In the genomic region with DNA sequence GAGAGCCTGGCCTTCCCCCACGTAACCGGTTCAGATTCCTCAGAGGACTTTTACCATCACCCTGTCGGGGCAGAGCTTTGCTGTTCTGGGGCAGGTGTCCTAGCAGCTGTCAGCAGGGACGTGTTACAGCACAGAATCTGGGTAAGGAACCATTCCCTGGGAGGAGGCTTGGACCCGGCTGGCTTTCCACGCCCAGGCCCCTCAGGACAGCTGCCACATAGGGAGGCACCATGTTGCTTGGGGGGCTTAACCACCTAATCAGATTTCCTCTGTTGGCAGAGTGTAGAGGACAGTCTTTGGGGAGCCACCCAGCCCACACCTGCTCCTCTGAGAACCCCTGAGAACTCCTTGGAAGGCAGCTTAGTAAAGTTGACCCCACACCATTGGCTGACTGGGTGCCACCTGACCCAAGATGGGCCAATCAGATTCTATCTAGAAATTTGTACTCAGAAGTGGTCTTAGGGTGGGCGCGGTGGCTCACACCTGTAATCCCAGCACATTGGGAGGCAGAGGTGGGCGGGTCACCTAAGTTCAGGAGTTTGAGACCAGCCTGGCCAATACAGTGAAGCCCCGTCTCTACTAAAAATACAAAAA, we compare ENCODE assay signal across 3 cellular contexts.
A peak's percentile ranks its signal among the peaks of the same experiment; 100 is the strongest.
TF ChIP-seq lines count a peak whose summit lies in the region.

No MANE protein-coding gene starts in this region.

TF ChIP-seq in SK-N-SH, 30 proteins besides CTCF, POLR2A, EP300 and RAD21:
- no peak for TF ChIP-seq FOXM1 (IDR thresholded peaks at IDR 0.05; ENCODE audit: low read depth)
- TF ChIP-seq, protein P1, sequence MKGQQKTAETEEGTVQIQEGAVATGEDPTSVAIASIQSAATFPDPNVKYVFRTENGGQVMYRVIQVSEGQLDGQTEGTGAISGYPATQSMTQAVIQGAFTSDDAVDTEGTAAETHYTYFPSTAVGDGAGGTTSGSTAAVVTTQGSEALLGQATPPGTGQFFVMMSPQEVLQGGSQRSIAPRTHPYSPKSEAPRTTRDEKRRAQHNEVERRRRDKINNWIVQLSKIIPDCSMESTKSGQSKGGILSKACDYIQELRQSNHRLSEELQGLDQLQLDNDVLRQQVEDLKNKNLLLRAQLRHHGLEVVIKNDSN (IDR thresholded peaks at IDR 0.05; ENCODE audit: borderline replicate concordance, low read depth) = peak; percentile 41; the same call in 1 of the 2 replicates
- TF ChIP-seq FOXJ3 (CRISPR knock-in tag; IDR thresholded peaks at IDR 0.05) = no peak
- no peak for TF ChIP-seq NFIC (IDR thresholded peaks at IDR 0.05; ENCODE audit: borderline replicate concordance)

TF ChIP-seq in SK-N-SH treated with all-trans-retinoic acid at 6 μM for 48 hours, 23 proteins besides CTCF, POLR2A, EP300 and RAD21:
- TF ChIP-seq ZFP3 (CRISPR knock-in tag; IDR thresholded peaks at IDR 0.05) (no peak), ZFP30 (CRISPR knock-in tag; IDR thresholded peaks at IDR 0.05) (no peak), RARB (CRISPR knock-in tag; IDR thresholded peaks at IDR 0.05) (no peak)
TF ChIP-seq in SK-N-SH treated with all-trans-retinoic acid at 6 μM for 48 hours: peak in this region for 0.

TF ChIP-seq in K562, 482 proteins besides CTCF, POLR2A, EP300 and RAD21 (continues in another document):
- TF ChIP-seq, protein P2, sequence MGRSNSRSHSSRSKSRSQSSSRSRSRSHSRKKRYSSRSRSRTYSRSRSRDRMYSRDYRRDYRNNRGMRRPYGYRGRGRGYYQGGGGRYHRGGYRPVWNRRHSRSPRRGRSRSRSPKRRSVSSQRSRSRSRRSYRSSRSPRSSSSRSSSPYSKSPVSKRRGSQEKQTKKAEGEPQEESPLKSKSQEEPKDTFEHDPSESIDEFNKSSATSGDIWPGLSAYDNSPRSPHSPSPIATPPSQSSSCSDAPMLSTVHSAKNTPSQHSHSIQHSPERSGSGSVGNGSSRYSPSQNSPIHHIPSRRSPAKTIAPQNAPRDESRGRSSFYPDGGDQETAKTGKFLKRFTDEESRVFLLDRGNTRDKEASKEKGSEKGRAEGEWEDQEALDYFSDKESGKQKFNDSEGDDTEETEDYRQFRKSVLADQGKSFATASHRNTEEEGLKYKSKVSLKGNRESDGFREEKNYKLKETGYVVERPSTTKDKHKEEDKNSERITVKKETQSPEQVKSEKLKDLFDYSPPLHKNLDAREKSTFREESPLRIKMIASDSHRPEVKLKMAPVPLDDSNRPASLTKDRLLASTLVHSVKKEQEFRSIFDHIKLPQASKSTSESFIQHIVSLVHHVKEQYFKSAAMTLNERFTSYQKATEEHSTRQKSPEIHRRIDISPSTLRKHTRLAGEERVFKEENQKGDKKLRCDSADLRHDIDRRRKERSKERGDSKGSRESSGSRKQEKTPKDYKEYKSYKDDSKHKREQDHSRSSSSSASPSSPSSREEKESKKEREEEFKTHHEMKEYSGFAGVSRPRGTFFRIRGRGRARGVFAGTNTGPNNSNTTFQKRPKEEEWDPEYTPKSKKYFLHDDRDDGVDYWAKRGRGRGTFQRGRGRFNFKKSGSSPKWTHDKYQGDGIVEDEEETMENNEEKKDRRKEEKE (IDR thresholded peaks at IDR 0.05; ENCODE audit: borderline replicate concordance in 1 of 2, control insufficient read depth in 1 of 2, low read depth in 2 of 2, low read length in 1 of 2) = no peak
- TF ChIP-seq, protein P3, sequence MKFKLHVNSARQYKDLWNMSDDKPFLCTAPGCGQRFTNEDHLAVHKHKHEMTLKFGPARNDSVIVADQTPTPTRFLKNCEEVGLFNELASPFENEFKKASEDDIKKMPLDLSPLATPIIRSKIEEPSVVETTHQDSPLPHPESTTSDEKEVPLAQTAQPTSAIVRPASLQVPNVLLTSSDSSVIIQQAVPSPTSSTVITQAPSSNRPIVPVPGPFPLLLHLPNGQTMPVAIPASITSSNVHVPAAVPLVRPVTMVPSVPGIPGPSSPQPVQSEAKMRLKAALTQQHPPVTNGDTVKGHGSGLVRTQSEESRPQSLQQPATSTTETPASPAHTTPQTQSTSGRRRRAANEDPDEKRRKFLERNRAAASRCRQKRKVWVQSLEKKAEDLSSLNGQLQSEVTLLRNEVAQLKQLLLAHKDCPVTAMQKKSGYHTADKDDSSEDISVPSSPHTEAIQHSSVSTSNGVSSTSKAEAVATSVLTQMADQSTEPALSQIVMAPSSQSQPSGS (CRISPR knock-in tag; IDR thresholded peaks at IDR 0.05) = no peak
- TF ChIP-seq HDAC3 (IDR thresholded peaks at IDR 0.05; ENCODE audit: borderline replicate concordance, partially characterized antibody) (no peak), NFYB (IDR thresholded peaks at IDR 0.05; ENCODE audit: extremely low read depth, insufficient read length) (peak; percentile 19), ZNF639 (CRISPR knock-in tag; conservative IDR thresholded peaks at IDR 0.05 in 1 of 2, IDR thresholded peaks at IDR 0.05 in 1 of 2) (no peak), USF2 (CRISPR knock-in tag; IDR thresholded peaks at IDR 0.05) (peak; percentile 79), CCNT2 (IDR thresholded peaks at IDR 0.05; ENCODE audit: borderline replicate concordance, extremely low read depth, insufficient read length, low read depth, low read length) (no peak), ZNF655 (CRISPR knock-in tag; IDR thresholded peaks at IDR 0.05) (no peak), OTX1 (CRISPR knock-in tag; IDR thresholded peaks at IDR 0.05) (no peak), ZNF239 (CRISPR knock-in tag; IDR thresholded peaks at IDR 0.05) (no peak), RAD51 (IDR thresholded peaks at IDR 0.05; ENCODE audit: borderline replicate concordance, low read depth) (peak; percentile 68), KHSRP (IDR thresholded peaks at IDR 0.05) (no peak), ZNF445 (CRISPR knock-in tag; IDR thresholded peaks at IDR 0.05; ENCODE audit: low read depth) (no peak)
- TF ChIP-seq, protein P4, sequence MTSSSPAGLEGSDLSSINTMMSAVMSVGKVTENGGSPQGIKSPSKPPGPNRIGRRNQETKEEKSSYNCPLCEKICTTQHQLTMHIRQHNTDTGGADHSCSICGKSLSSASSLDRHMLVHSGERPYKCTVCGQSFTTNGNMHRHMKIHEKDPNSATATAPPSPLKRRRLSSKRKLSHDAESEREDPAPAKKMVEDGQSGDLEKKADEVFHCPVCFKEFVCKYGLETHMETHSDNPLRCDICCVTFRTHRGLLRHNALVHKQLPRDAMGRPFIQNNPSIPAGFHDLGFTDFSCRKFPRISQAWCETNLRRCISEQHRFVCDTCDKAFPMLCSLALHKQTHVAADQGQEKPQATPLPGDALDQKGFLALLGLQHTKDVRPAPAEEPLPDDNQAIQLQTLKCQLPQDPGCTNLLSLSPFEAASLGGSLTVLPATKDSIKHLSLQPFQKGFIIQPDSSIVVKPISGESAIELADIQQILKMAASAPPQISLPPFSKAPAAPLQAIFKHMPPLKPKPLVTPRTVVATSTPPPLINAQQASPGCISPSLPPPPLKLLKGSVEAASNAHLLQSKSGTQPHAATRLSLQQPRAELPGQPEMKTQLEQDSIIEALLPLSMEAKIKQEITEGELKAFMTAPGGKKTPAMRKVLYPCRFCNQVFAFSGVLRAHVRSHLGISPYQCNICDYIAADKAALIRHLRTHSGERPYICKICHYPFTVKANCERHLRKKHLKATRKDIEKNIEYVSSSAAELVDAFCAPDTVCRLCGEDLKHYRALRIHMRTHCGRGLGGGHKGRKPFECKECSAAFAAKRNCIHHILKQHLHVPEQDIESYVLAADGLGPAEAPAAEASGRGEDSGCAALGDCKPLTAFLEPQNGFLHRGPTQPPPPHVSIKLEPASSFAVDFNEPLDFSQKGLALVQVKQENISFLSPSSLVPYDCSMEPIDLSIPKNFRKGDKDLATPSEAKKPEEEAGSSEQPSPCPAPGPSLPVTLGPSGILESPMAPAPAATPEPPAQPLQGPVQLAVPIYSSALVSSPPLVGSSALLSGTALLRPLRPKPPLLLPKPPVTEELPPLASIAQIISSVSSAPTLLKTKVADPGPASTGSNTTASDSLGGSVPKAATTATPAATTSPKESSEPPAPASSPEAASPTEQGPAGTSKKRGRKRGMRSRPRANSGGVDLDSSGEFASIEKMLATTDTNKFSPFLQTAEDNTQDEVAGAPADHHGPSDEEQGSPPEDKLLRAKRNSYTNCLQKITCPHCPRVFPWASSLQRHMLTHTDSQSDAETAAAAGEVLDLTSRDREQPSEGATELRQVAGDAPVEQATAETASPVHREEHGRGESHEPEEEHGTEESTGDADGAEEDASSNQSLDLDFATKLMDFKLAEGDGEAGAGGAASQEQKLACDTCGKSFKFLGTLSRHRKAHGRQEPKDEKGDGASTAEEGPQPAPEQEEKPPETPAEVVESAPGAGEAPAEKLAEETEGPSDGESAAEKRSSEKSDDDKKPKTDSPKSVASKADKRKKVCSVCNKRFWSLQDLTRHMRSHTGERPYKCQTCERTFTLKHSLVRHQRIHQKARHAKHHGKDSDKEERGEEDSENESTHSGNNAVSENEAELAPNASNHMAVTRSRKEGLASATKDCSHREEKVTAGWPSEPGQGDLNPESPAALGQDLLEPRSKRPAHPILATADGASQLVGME (CRISPR knock-in tag; IDR thresholded peaks at IDR 0.05) = no peak
- TF ChIP-seq, protein P1 (CRISPR knock-in tag; IDR thresholded peaks at IDR 0.05) = peak; percentile 83
